Comparison of ENCODE assay signal across 8 cellular contexts in the genomic region with DNA sequence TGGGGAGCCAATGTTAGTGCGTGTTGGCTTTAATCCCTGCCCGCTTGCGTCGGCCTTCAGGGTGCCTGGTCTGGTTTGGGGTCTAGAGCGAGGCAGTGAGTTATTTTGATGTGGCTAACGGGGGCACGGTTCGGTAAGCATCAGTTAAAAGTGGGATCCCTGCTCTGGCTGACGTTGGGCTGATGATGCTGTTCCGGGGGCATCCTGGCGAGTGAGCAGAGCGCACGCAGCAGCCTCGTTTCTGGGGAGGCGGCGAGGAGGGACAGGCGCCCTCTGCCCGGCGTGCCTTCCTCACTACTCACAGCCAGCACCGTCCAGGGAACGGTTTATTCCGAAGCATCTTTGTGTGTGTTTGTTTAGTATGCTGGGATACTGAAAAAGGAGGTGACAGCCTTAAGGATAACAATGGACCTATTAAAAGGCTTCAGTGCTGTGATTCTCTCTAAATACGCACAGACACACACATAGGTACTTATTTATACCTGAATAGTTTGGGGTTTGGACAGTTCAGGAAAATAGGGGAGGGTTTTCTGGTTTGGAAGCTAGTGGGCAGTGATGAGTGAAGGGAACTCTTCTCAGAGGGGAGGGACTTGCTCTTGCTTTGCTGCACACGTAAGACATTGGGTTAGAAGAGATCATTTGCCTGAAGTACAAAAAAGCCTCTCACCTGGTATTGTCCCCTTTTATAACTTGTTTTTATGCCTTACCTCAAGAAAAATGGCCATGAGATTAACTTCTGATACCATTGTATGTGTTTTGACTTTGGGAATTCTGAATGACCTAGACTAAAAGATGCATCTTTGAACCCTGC. TPM values are rescaled to one million over a fixed set of nuclear protein-coding genes. Genes with fewer than 3 reads are reported as not detected.
DNase-seq lines count a peak whose midpoint lies in the region; ATAC-seq and TF ChIP-seq lines count a peak whose summit lies in the region.

No MANE protein-coding gene starts in this region.

- CTCF ChIA-PET in CD8-positive, alpha-beta memory T cell (lab: Charles Lee) = interaction anchor here (1.0 kb wide), 1 partner anchor 20 kb away, joined by 4 read pairs; no protein-coding TSS in a partner anchor
- CTCF ChIA-PET in activated CD8-positive, alpha-beta T cell treated with anti-CD3 and anti-CD28 coated beads for 36 hours (lab: Charles Lee) = no interaction called here
- CTCF ChIA-PET in naive thymus-derived CD4-positive, alpha-beta T cell (lab: Charles Lee) = no interaction called here

- no peaks in the 10 kb centered on the region for H3K9me3 ChIP-seq in CD8-positive, alpha-beta memory T cell (ENCODE audit: low read length)
- no peaks in the 10 kb centered on the region for H3K9me3 ChIP-seq in naive thymus-derived CD4-positive, alpha-beta T cell (ENCODE audit: control insufficient read depth in 2 of 3, low read length in 3 of 3)

- POLR2A ChIA-PET in CD8-positive, alpha-beta memory T cell (lab: Charles Lee) = no interaction called here
- POLR2A ChIA-PET in activated CD8-positive, alpha-beta T cell treated with anti-CD3 and anti-CD28 coated beads for 36 hours (lab: Charles Lee) = interaction anchor here (1.5 to 2.2 kb wide), 2 partner anchors 12 to 117 kb away, joined by 3 to 5 read pairs; no protein-coding TSS in a partner anchor
- POLR2A ChIA-PET in naive thymus-derived CD4-positive, alpha-beta T cell (lab: Charles Lee) = no interaction called here

- ATAC-seq in GM19397 (IDR thresholded peaks at IDR 0.05; ENCODE audit: unreplicated experiment) = peak; percentile 22
- ATAC-seq in activated CD8-positive, alpha-beta T cell treated with anti-CD3 and anti-CD28 coated beads for 36 hours = peak; percentile 61
- ATAC-seq in naive thymus-derived CD4-positive, alpha-beta T cell = peak; percentile 25

- H3K4me1 ChIP-seq in CD8-positive, alpha-beta memory T cell (ENCODE audit: insufficient read depth, low read length) = peaks cover 20% of the 10 kb centered on the region
- peaks cover 9 to 13% of the 10 kb centered on the region in 2 donors for H3K4me1 ChIP-seq in naive thymus-derived CD4-positive, alpha-beta T cell (ENCODE audit: control insufficient read depth in 2 of 2, insufficient read depth in 2 of 2, low read length in 2 of 2)

- H3K4me1 Mint-ChIP-seq in CD8-positive, alpha-beta memory T cell = peaks cover 33 to 44% (median 42%) of the 10 kb centered on the region in 3 donors
- peaks cover 29% of the 10 kb centered on the region for H3K4me1 Mint-ChIP-seq in activated CD8-positive, alpha-beta T cell treated with anti-CD3 and anti-CD28 coated beads for 36 hours (ENCODE audit: low read depth)
- peaks cover 16 to 39% (median 25%) of the 10 kb centered on the region in 7 donors for H3K4me1 Mint-ChIP-seq in naive thymus-derived CD4-positive, alpha-beta T cell

- no peaks in the 10 kb centered on the region for H3K9me3 Mint-ChIP-seq in CD8-positive, alpha-beta memory T cell
- no peaks in the 10 kb centered on the region for H3K9me3 Mint-ChIP-seq in activated CD8-positive, alpha-beta T cell treated with anti-CD3 and anti-CD28 coated beads for 36 hours
- no peaks in the 10 kb centered on the region for H3K9me3 Mint-ChIP-seq in naive thymus-derived CD4-positive, alpha-beta T cell

- peak overlapping the region in 7 of 8 donors; percentile 16 to 92 (median 58) for H3K27ac Mint-ChIP-seq in CD8-positive, alpha-beta memory T cell
- peak overlapping the region; percentile 84 for H3K27ac Mint-ChIP-seq in activated CD8-positive, alpha-beta T cell treated with anti-CD3 and anti-CD28 coated beads for 36 hours
- H3K27ac Mint-ChIP-seq in naive thymus-derived CD4-positive, alpha-beta T cell = peak overlapping the region in 1 of 9 donors; percentile 31

- no peaks in the 10 kb centered on the region for H3K36me3 ChIP-seq in CD8-positive, alpha-beta memory T cell (ENCODE audit: insufficient read depth, low read length)
- no peaks in the 10 kb centered on the region for H3K36me3 ChIP-seq in naive thymus-derived CD4-positive, alpha-beta T cell (ENCODE audit: control insufficient read depth in 2 of 3, insufficient read depth in 3 of 3, low read length in 3 of 3)

- peak overlapping the region; percentile 68 for H3K4me3 ChIP-seq in CD8-positive, alpha-beta memory T cell (ENCODE audit: low read length)
- peak overlapping the region; percentile 62 for H3K4me3 ChIP-seq in naive thymus-derived CD4-positive, alpha-beta T cell (ENCODE audit: low read length)

- H3K27ac ChIP-seq in CD8-positive, alpha-beta memory T cell (ENCODE audit: low read depth, low read length) = no peak overlapping the region
- no peak overlapping the region for H3K27ac ChIP-seq in naive thymus-derived CD4-positive, alpha-beta T cell (ENCODE audit: low read depth, low read length)

- intact Hi-C loops in activated CD8-positive, alpha-beta T cell treated with anti-CD3 and anti-CD28 coated beads for 36 hours (cut with micrococcal nuclease) = loop anchor here (10.0 kb wide), 2 partner anchors 383 to 427 kb away; no protein-coding TSS in a partner anchor
- intact Hi-C loops in naive thymus-derived CD4-positive, alpha-beta T cell (cut with micrococcal nuclease) = loop anchor here (1.0 to 5.0 kb wide), 5 partner anchors 111 to 480 kb away; no protein-coding TSS in a partner anchor

- peak; percentile 17 for TF ChIP-seq CTCF in activated CD8-positive, alpha-beta T cell treated with anti-CD3 and anti-CD28 coated beads for 36 hours (IDR thresholded peaks at IDR 0.05)

- H3K27me3 ChIP-seq in CD8-positive, alpha-beta memory T cell (ENCODE audit: insufficient read depth, low read length, poor library complexity, severe bottlenecking) = peaks cover 4% of the 10 kb centered on the region
- peaks cover 0 to 7% of the 10 kb centered on the region in 2 donors for H3K27me3 ChIP-seq in naive thymus-derived CD4-positive, alpha-beta T cell (ENCODE audit: control insufficient read depth in 2 of 2, insufficient read depth in 2 of 2, low read length in 2 of 2)

- H3K4me3 Mint-ChIP-seq in CD8-positive, alpha-beta memory T cell = peak overlapping the region; percentile 88 to 99 (median 94)
- peak overlapping the region; percentile 97 for H3K4me3 Mint-ChIP-seq in activated CD8-positive, alpha-beta T cell treated with anti-CD3 and anti-CD28 coated beads for 36 hours
- peak overlapping the region; percentile 81 to 91 (median 90) for H3K4me3 Mint-ChIP-seq in naive thymus-derived CD4-positive, alpha-beta T cell

- peak; percentile 2 to 53 (median 13) for DNase-seq in CD8-positive, alpha-beta memory T cell
- peak in 50 of 76 experiments; percentile 15 to 65 (median 40) for DNase-seq in HUDEP-2 (lab: John Stamatoyannopoulos, UW; ENCODE audit: unreplicated experiment in 76 of 76)
- peak; percentile 68 for DNase-seq in activated CD8-positive, alpha-beta T cell treated with anti-CD3 and anti-CD28 coated beads for 36 hours
- peak; percentile 73 for DNase-seq in fibroblast of gingiva (ENCODE audit: low read depth)
- peak in 2 of 9 donors; percentile 12 to 13 for DNase-seq in naive thymus-derived CD4-positive, alpha-beta T cell
- DNase-seq in ureter (ENCODE audit: low spot score) = peak; percentile 52
- DNase-seq in NCI-H2081 (lab: John Stamatoyannopoulos, UW) = no peak

- H3K27me3 Mint-ChIP-seq in CD8-positive, alpha-beta memory T cell = peaks cover 4 to 7% of the 10 kb centered on the region in 2 donors
- peaks cover 46% of the 10 kb centered on the region for H3K27me3 Mint-ChIP-seq in activated CD8-positive, alpha-beta T cell treated with anti-CD3 and anti-CD28 coated beads for 36 hours
- H3K27me3 Mint-ChIP-seq in naive thymus-derived CD4-positive, alpha-beta T cell = peaks cover 45 to 66% (median 56%) of the 10 kb centered on the region in 5 donors

- H3K36me3 Mint-ChIP-seq in CD8-positive, alpha-beta memory T cell = peaks cover 0 to 5% (median 0%) of the 10 kb centered on the region in 3 donors
- no peaks in the 10 kb centered on the region for H3K36me3 Mint-ChIP-seq in activated CD8-positive, alpha-beta T cell treated with anti-CD3 and anti-CD28 coated beads for 36 hours (ENCODE audit: low read depth)
- no peaks in the 10 kb centered on the region for H3K36me3 Mint-ChIP-seq in naive thymus-derived CD4-positive, alpha-beta T cell

RNA-seq across cellular contexts. Expression of gene CRIM1, which starts 2.1 kb away (rescaled TPM):
- 10 to 100 TPM; 10.7 to 11.1 TPM for total RNA-seq in CD8-positive, alpha-beta memory T cell
- 2.5 TPM for polyA plus RNA-seq in CD8-positive, alpha-beta memory T cell
- total RNA-seq in activated CD8-positive, alpha-beta T cell treated with anti-CD3 and anti-CD28 coated beads for 36 hours = 10 to 100 TPM; 14.4 to 15.9 TPM
- 1 to 10 TPM in 3 of 5 experiments, under 1 TPM in 2; 0.75 to 7.1 (median 1.2) TPM for total RNA-seq in naive thymus-derived CD4-positive, alpha-beta T cell
- polyA plus RNA-seq in naive thymus-derived CD4-positive, alpha-beta T cell = under 1 TPM; 0.10 to 0.13 TPM
- total RNA-seq in ureter = 95.0 TPM

Comparison
In these comparisons a context has a peak if more than half of its experiments do, and no peak if none do; other contexts are left out.
1. DNase-seq: peak in CD8-positive, alpha-beta memory T cell (5 of 5), HUDEP-2 (50 of 76), activated CD8-positive, alpha-beta T cell treated with anti-CD3 and anti-CD28 coated beads for 36 hours (single experiment), fibroblast of gingiva (single experiment) and ureter (single experiment); none in NCI-H2081 (0 of 2).
2. Peak in every context shown above with its lines, with median percentiles within 50 percentile points of each other: H3K4me3 Mint-ChIP-seq and ATAC-seq.